In the genomic region with DNA sequence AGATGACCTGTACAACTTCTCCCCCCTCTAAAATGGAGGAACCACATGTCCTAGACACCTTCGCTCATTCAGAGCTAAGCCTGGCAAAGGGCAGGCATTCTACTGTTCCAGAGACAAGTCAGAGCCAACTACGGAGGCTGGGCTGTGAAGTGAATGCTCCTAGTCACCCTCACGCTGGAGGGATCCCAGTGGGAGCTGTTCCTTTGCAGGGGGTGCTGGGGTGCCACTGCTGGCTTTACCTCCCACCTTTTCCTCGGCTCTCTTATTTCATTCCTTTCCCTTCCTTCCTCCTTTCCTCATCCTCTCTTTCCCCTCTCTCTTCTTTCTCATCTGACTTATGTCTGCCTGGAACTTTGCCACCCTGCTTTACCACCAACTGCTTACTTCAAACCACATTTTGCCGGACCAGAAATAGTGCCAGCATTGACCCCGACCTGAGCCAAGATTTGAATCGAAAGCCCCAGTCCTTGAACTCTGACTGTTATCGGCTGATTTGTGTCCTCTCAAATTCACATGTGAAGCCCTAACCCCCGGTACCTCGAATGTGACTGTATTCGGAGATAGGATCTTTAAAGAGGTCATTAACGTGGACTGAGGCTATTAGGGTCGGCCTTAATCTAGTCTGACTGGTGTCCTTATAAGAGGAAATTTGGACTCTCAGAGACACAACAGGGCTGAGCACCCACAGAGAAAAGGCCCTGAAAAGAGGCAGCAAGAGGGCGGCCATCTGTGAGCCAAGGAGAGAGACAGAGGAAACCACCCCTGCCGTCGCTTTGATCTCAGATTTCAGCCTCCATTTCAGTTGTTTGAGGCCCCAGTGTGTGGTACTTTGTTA, we compare ENCODE assay signal across 18 cellular contexts. TPM values are rescaled to one million over a fixed set of nuclear protein-coding genes. Genes with fewer than 3 reads are reported as not detected.
"Had no signal": no experiment of that assay in that cellular context is flagged by ENCODE, and none has a peak within 500 bp of the region (broad histone marks: within the 10 kb centered on the region; RNA-seq: fewer than 3 reads in every experiment).

No MANE protein-coding gene starts in this region.

- H3K9me3 ChIP-seq: gastrocnemius medialis, heart left ventricle, transverse colon had no signal

- DNase-seq: activated CD4-positive, alpha-beta T cell treated with anti-CD3 and anti-CD28 coated beads, Interleukin-2, amount 10 ng/mL, durations not matched to agents 7 days and 5 days; activated naive CD4-positive, alpha-beta T cell treated with Interleukin-2 at 50 U/mL for 16 hours; anterior cingulate cortex; gastrocnemius medialis; heart left ventricle; mammary epithelial cell; naive thymus-derived CD4-positive, alpha-beta T cell; retina; stimulated activated CD4-positive, alpha-beta T cell treated with anti-CD3 and anti-CD28 coated beads, Interleukin-2, amount 100 ng/mL, for 48 hours; stimulated activated naive CD4-positive, alpha-beta T cell treated with Interleukin-2 at 50 U/mL for 16 hours; transverse colon had no signal

- H3K27ac ChIP-seq: gastrocnemius medialis, heart left ventricle, transverse colon had no signal

- H3K4me3 ChIP-seq: gastrocnemius medialis, heart left ventricle, transverse colon had no signal

- ATAC-seq: gastrocnemius medialis; heart left ventricle; left lobe of liver; naive thymus-derived CD4-positive, alpha-beta T cell had no signal

- H3K27me3 ChIP-seq: heart left ventricle had no signal

- H3K4me1 ChIP-seq: transverse colon had no signal

RNA-seq across cellular contexts. Expression of gene TBC1D21, which starts 31.4 kb away (rescaled TPM):
- total RNA-seq: activated CD4-positive, alpha-beta T cell treated with anti-CD3 and anti-CD28 coated beads, Interleukin-2, amount 10 ng/mL, durations not matched to agents 7 days and 5 days; activated CD8-positive, alpha-beta memory T cell treated with anti-CD3 and anti-CD28 coated beads for 36 hours; activated T-helper 1 cell treated with anti-CD3 and anti-CD28 coated beads, Interleukin-12 subunit alpha, Interleukin-12 subunit beta, Interleukin-2, Interleukin-4 antibody, amounts not matched to agents 30 ng/mL and 10 ng/mL and 1 ng/mL, durations not matched to agents 14 hours and 24 hours and 36 hours; dermis microvascular lymphatic vessel endothelial cell; epithelial cell of proximal tubule; gastrocnemius medialis; heart left ventricle; left lobe of liver; mammary epithelial cell; mononuclear cell; naive thymus-derived CD4-positive, alpha-beta T cell; skeletal muscle tissue; transverse colon had no signal
- polyA plus RNA-seq: heart left ventricle; mammary epithelial cell; naive thymus-derived CD4-positive, alpha-beta T cell had no signal
